In genomic region chr5:14144586-14145355, GRCh38 we compare ENCODE assay signal across 8 cellular contexts. TPM values are rescaled to one million over a fixed set of nuclear protein-coding genes. Genes with fewer than 3 reads are reported as not detected.
DNase-seq lines count a peak whose midpoint lies in the region; ATAC-seq and TF ChIP-seq lines count a peak whose summit lies in the region.

No MANE protein-coding gene starts in this region.

- peak; percentile 29 to 73 (median 51) for DNase-seq in CD4-positive, alpha-beta memory T cell
- DNase-seq in NCI-H524 (lab: John Stamatoyannopoulos, UW) (peak; percentile 47 to 88), activated T-cell treated with anti-CD3 and anti-CD28 coated beads for 24 hours (ENCODE audit: low read depth) (peak; percentile 7), esophagus squamous epithelium (lab: John Stamatoyannopoulos, UW) (no peak)

- TF ChIP-seq CTCF in esophagus squamous epithelium (IDR thresholded peaks at IDR 0.05): no peak

- no peak overlapping the region for H3K27ac ChIP-seq in CD4-positive, alpha-beta memory T cell (ENCODE audit: low read depth, low read length)
- peak overlapping the region; percentile 91 to 98 (median 93) for H3K27ac ChIP-seq in esophagus squamous epithelium
- peak overlapping the region; percentile 91 for H3K27ac ChIP-seq in muscle layer of duodenum (ENCODE audit: low read length)
- peak overlapping the region; percentile 20 for H3K27ac ChIP-seq in temporal lobe (ENCODE audit: low read depth, low read length)

- peaks cover 0 to 5% (median 0%) of the 10 kb centered on the region in 8 donors for H3K9me3 Mint-ChIP-seq in CD4-positive, alpha-beta memory T cell

- peak overlapping the region in 5 of 7 donors; percentile 19 to 86 (median 70) for H3K27ac Mint-ChIP-seq in CD4-positive, alpha-beta memory T cell

- peaks cover 7 to 21% (median 11%) of the 10 kb centered on the region in 4 donors for H3K4me1 Mint-ChIP-seq in CD4-positive, alpha-beta memory T cell

- peak; percentile 39 for ATAC-seq in HG03196 (IDR thresholded peaks at IDR 0.05; ENCODE audit: unreplicated experiment)

- POLR2A ChIA-PET in CD4-positive, alpha-beta memory T cell (lab: Charles Lee; ENCODE audit: partially characterized antibody): interaction anchor here (0.7 kb wide), 1 partner anchor 69 kb away, joined by 4 read pairs; no protein-coding TSS in a partner anchor

- intact Hi-C loops in CD4-positive, alpha-beta memory T cell (cut with micrococcal nuclease): loop anchor here (5.0 to 10.0 kb wide), 2 partner anchors 520 to 728 kb away; partner anchors contain the start of genes ANKH and OTULIN
- intact Hi-C loops in esophagus squamous epithelium (cut with DNase I): loop anchor here (10.0 kb wide), 1 partner anchor 120 kb away; no protein-coding TSS in a partner anchor

- WGBS in esophagus squamous epithelium, 2 donors: 0 to 2% methylated on average over 4 to 16 of the region's 84 CpGs

- H3K27me3 Mint-ChIP-seq in CD4-positive, alpha-beta memory T cell: peaks cover 17 to 29% of the 10 kb centered on the region in 2 donors

- no peaks in the 10 kb centered on the region for H3K36me3 Mint-ChIP-seq in CD4-positive, alpha-beta memory T cell

- peaks cover 11% of the 10 kb centered on the region for H3K4me1 ChIP-seq in CD4-positive, alpha-beta memory T cell (ENCODE audit: insufficient read depth, low read length)
- H3K4me1 ChIP-seq in esophagus squamous epithelium: peaks cover 14 to 66% (median 41%) of the 10 kb centered on the region in 3 donors
- H3K4me1 ChIP-seq in muscle layer of duodenum (ENCODE audit: control insufficient read depth in 1 of 2, insufficient read depth in 2 of 2, low read length in 2 of 2): peaks cover 18 to 54% of the 10 kb centered on the region in 2 donors

- peak; percentile 71 for TF ChIP-seq POLR2A in GM19193 (IDR thresholded peaks at IDR 0.05; ENCODE audit: extremely low read depth, insufficient read depth, insufficient read length)
- TF ChIP-seq POLR2A in esophagus squamous epithelium (IDR thresholded peaks at IDR 0.05): peak in 1 of 4 donors; percentile 72

- no peaks in the 10 kb centered on the region for H3K9me3 ChIP-seq in CD4-positive, alpha-beta memory T cell (ENCODE audit: control insufficient read depth in 1 of 2, low read length in 2 of 2)
- H3K9me3 ChIP-seq in esophagus squamous epithelium (no peaks in the 10 kb centered on the region), muscle layer of duodenum (ENCODE audit: control insufficient read depth in 1 of 2, low read length in 2 of 2) (no peaks in the 10 kb centered on the region)

- CTCF ChIA-PET in CD4-positive, alpha-beta memory T cell (lab: Charles Lee; ENCODE audit: partially characterized antibody): no interaction called here

- peak overlapping the region in 1 of 2 donors; percentile 49 for H3K4me3 ChIP-seq in CD4-positive, alpha-beta memory T cell (ENCODE audit: low read length in 2 of 2)
- H3K4me3 ChIP-seq in esophagus squamous epithelium (peak overlapping the region; percentile 63 to 91 (median 84)), muscle layer of duodenum (ENCODE audit: low read depth in 1 of 2, low read length in 2 of 2) (peak overlapping the region; percentile 78 to 91)

- peak overlapping the region; percentile 82 to 92 (median 86) for H3K4me3 Mint-ChIP-seq in CD4-positive, alpha-beta memory T cell

- no peaks in the 10 kb centered on the region for H3K36me3 ChIP-seq in CD4-positive, alpha-beta memory T cell (ENCODE audit: insufficient read depth, low read length)
- H3K36me3 ChIP-seq in esophagus squamous epithelium (no peaks in the 10 kb centered on the region), muscle layer of duodenum (ENCODE audit: control insufficient read depth in 1 of 2, insufficient read depth in 2 of 2, low read length in 2 of 2) (peaks cover 0 to 7% of the 10 kb centered on the region in 2 donors)

- peaks cover 5% of the 10 kb centered on the region for H3K27me3 ChIP-seq in CD4-positive, alpha-beta memory T cell (ENCODE audit: insufficient read depth, low read length)
- H3K27me3 ChIP-seq in esophagus squamous epithelium: no peaks in the 10 kb centered on the region
- no peaks in the 10 kb centered on the region for H3K27me3 ChIP-seq in muscle layer of duodenum (ENCODE audit: low read depth, low read length)

RNA-seq across cellular contexts. Expression of gene TRIO, which starts 1.6 kb away (rescaled TPM):
- 10 to 100 TPM in 1 of 2 experiments, 1 to 10 TPM in 1; 9.7 to 11.5 TPM for total RNA-seq in CD4-positive, alpha-beta memory T cell
- polyA plus RNA-seq in CD4-positive, alpha-beta memory T cell: under 1 TPM in 1 of 2 donors, not detected in 1; 0.09 TPM
- total RNA-seq in esophagus squamous epithelium (100 to 1,000 TPM in 1 of 4 donors, 10 to 100 TPM in 3; 21.2 to 105 (median 47.6) TPM), temporal lobe (381 TPM)
